9 cellular contexts compared by ENCODE assay signal in the genomic region with DNA sequence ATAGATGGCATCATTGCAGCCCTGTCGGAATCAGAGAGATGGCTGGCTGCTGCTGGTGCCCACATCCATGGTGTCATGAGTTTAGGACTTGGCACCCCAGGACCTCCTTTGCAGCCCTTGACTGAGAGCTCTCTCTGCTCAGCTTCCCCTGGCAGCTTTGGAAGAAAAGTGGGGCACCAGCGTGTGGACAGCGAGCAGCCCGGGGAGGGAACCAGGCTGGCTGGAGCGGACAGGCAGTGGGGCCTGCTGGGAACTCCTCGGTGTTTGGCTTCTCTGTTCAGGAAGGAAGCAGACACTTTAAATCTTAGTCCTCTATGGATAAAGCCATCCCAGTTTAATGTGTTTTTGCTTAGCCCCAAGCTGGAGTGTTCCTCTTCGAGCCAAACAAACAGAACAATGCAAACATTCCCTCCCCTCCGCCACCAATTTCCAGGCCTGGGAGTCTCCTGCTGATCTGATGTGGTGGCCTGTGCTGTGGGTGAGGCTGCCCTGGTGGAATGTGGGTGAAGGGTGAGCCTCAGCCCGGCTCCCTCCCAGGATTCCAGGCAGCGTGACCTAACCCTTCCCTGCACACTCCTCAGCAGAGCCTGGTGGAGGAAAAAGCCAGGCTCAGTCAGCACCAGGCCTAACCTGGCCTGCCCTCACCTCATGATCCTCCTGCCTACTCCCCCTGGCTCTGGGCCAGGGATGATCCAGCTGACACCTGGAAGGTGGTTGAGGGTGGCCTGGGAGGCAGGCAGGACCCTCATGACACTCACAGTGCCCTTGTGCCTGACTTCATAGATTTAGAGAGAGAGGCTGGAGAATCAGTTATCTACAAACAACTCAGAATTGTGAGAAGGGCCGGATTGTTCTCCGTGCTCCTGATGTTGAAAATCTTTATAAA. TPM values are rescaled to one million over a fixed set of nuclear protein-coding genes. Genes with fewer than 3 reads are reported as not detected.
A peak's percentile ranks its signal among the peaks of the same experiment; 100 is the strongest.
DNase-seq lines count a peak whose midpoint lies in the region; TF ChIP-seq lines count a peak whose summit lies in the region.
"Had no signal": no experiment of that assay in that cellular context is flagged by ENCODE, and none has a peak within 500 bp of the region (broad histone marks: within the 10 kb centered on the region; RNA-seq: fewer than 3 reads in every experiment).

No MANE protein-coding gene starts in this region.

- peak overlapping the region; percentile 7 to 93 (median 17) for H3K27ac Mint-ChIP-seq in nephron
- H3K27ac Mint-ChIP-seq: effector memory CD8-positive, alpha-beta T cell had no signal

- H3K36me3 ChIP-seq in HAP-1 (replicated peaks): no peaks in the 10 kb centered on the region

- in situ Hi-C loops in HAP-1 (cut with MboI; ENCODE audit: low sequenced_read_pairs): no loop called here

- TF ChIP-seq CTCF in nephron (IDR thresholded peaks at IDR 0.05; ENCODE audit: unreplicated experiment in 3 of 3): no peak

- H3K9me3 ChIP-seq in HAP-1: no peaks in the 10 kb centered on the region

- H3K4me3 ChIP-seq in HAP-1: no peak overlapping the region

- H3K4me1 Mint-ChIP-seq in nephron: peaks cover 64% of the 10 kb centered on the region

- DNase-seq in AG08396 (ENCODE audit: low spot score): peak; percentile 64
- DNase-seq in NCI-H2029 (lab: John Stamatoyannopoulos, UW): peak; percentile 68
- no peak for DNase-seq in epithelial cell of prostate (ENCODE audit: low read depth, low spot score)
- DNase-seq in superior temporal gyrus (ENCODE audit: extremely low spot score): no peak
- no peak for DNase-seq in occipital lobe (lab: John Stamatoyannopoulos, UW)
- no peak for DNase-seq in NCI-H526 (lab: John Stamatoyannopoulos, UW)
- DNase-seq in HAP-1 (ENCODE audit: low spot score in 2 of 2): no peak
- DNase-seq: effector memory CD8-positive, alpha-beta T cell had no signal

- no peak overlapping the region for H3K4me3 Mint-ChIP-seq in nephron
- H3K4me3 Mint-ChIP-seq: effector memory CD8-positive, alpha-beta T cell had no signal

- H3K27ac ChIP-seq in epithelial cell of prostate: peak overlapping the region; percentile 96

- H3K4me1 ChIP-seq in HAP-1: no peaks in the 10 kb centered on the region

- peaks cover 5% of the 10 kb centered on the region; the same call in 1 of the 2 replicates for H3K27me3 ChIP-seq in HAP-1 (ENCODE audit: low read depth)

- peaks cover 3% of the 10 kb centered on the region for H3K27me3 Mint-ChIP-seq in nephron (ENCODE audit: low read depth)

- H3K9me3 Mint-ChIP-seq in nephron: no peaks in the 10 kb centered on the region
- H3K9me3 Mint-ChIP-seq: effector memory CD8-positive, alpha-beta T cell had no signal

- H3K36me3 Mint-ChIP-seq in nephron (ENCODE audit: low read depth): no peaks in the 10 kb centered on the region

RNA-seq across cellular contexts. Expression of gene ITGB6, which starts 21.6 kb away (rescaled TPM):
- total RNA-seq in occipital lobe: 0.16 TPM

Comparison
In these comparisons a context has a peak if more than half of its experiments do, and no peak if none do; other contexts are left out.
1. DNase-seq: peak in AG08396 (single experiment) and NCI-H2029 (single experiment); none in epithelial cell of prostate (single experiment), superior temporal gyrus (single experiment), occipital lobe (single experiment), NCI-H526 (0 of 2) and HAP-1 (0 of 2).